2 cellular contexts compared by ENCODE assay signal in the genomic region with DNA sequence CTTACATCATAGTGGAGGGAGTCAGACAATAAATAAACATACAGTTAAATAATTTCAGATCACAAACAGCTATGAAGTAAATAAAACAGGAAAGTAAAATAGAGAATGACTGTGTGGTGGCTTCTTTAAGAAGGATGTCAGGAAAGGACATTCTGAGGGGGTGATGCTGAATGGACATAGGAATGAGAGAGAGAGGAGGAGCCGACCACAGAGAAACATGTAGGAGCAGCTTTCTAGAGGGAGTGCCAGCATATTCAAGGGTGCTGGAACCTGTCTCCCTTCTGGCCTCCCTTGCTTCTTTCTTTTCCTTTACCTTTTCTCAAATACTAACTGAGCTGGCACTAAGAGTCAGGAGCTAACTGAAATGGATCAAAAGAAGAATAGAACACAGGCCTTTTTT.
TF ChIP-seq lines count a peak whose summit lies in the region.

No MANE protein-coding gene starts in this region.

TF ChIP-seq in IMR-90, 13 proteins besides CTCF, POLR2A, EP300 and RAD21:
- TF ChIP-seq, protein P1, sequence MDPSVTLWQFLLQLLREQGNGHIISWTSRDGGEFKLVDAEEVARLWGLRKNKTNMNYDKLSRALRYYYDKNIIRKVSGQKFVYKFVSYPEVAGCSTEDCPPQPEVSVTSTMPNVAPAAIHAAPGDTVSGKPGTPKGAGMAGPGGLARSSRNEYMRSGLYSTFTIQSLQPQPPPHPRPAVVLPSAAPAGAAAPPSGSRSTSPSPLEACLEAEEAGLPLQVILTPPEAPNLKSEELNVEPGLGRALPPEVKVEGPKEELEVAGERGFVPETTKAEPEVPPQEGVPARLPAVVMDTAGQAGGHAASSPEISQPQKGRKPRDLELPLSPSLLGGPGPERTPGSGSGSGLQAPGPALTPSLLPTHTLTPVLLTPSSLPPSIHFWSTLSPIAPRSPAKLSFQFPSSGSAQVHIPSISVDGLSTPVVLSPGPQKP (IDR thresholded peaks at IDR 0.05; ENCODE audit: borderline replicate concordance, low read depth, low read length) = no peak
- TF ChIP-seq SMC3 (IDR thresholded peaks at IDR 0.05; ENCODE audit: low read depth, low read length) (no peak), NFE2L2 (IDR thresholded peaks at IDR 0.05; ENCODE audit: low read depth, low read length) (no peak), MXI1 (IDR thresholded peaks at IDR 0.05; ENCODE audit: borderline replicate concordance, low read depth, low read length) (no peak), FOS (IDR thresholded peaks at IDR 0.05; ENCODE audit: low read depth, low read length) (no peak), RCOR1 (IDR thresholded peaks at IDR 0.05; ENCODE audit: insufficient replicate concordance, low read length) (no peak), MAFK (IDR thresholded peaks at IDR 0.05; ENCODE audit: low read depth, low read length) (no peak)
TF ChIP-seq in IMR-90: peak in this region for 0.

TF ChIP-seq in endothelial cell of umbilical vein, 7 proteins besides CTCF, POLR2A, EP300 and RAD21:
- TF ChIP-seq EZH2 (IDR thresholded peaks at IDR 0.05; ENCODE audit: borderline replicate concordance, low read depth, low read length, severe bottlenecking) = no peak
- TF ChIP-seq POLR2AphosphoS5 (IDR thresholded peaks at IDR 0.05; ENCODE audit: insufficient read depth, low read depth, low read length) = no peak
